1 cellular context compared by ENCODE assay signal in the genomic region with DNA sequence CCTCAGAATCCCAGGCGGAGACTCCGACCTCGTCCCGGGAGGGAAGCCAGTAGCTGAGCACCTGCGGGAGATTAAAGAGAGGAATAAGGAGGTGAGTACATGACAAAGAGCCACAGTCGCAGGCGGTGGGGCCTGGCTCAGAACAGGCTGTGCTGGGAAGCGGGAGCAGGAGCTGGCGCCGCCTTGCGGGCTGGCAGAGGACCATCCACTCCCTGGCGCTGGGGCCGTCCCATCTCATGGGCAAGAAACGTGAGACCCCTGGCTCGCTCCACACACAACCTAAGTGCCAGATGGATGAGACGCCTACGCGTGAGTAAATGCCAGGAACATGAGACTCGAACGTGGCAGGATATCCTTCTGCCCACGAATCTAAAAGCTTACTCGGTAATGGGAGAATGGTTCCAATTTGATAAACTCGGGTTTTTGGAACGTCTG.
TF ChIP-seq lines count a peak whose summit lies in the region.

No MANE protein-coding gene starts in this region.

TF ChIP-seq in HCT116, 20 proteins besides CTCF, POLR2A, EP300 and RAD21 (continued from another document):
- TF ChIP-seq, protein P1, sequence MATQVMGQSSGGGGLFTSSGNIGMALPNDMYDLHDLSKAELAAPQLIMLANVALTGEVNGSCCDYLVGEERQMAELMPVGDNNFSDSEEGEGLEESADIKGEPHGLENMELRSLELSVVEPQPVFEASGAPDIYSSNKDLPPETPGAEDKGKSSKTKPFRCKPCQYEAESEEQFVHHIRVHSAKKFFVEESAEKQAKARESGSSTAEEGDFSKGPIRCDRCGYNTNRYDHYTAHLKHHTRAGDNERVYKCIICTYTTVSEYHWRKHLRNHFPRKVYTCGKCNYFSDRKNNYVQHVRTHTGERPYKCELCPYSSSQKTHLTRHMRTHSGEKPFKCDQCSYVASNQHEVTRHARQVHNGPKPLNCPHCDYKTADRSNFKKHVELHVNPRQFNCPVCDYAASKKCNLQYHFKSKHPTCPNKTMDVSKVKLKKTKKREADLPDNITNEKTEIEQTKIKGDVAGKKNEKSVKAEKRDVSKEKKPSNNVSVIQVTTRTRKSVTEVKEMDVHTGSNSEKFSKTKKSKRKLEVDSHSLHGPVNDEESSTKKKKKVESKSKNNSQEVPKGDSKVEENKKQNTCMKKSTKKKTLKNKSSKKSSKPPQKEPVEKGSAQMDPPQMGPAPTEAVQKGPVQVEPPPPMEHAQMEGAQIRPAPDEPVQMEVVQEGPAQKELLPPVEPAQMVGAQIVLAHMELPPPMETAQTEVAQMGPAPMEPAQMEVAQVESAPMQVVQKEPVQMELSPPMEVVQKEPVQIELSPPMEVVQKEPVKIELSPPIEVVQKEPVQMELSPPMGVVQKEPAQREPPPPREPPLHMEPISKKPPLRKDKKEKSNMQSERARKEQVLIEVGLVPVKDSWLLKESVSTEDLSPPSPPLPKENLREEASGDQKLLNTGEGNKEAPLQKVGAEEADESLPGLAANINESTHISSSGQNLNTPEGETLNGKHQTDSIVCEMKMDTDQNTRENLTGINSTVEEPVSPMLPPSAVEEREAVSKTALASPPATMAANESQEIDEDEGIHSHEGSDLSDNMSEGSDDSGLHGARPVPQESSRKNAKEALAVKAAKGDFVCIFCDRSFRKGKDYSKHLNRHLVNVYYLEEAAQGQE (IDR thresholded peaks at IDR 0.05; ENCODE audit: low read depth) = no peak
- TF ChIP-seq JUND (IDR thresholded peaks at IDR 0.05) (no peak), POLR2AphosphoS5 (IDR thresholded peaks at IDR 0.05; ENCODE audit: low read depth, low read length) (peak; percentile 45; the same call in 1 of the 2 replicates), YY1 (IDR thresholded peaks at IDR 0.05; ENCODE audit: extremely low read depth, insufficient replicate concordance, low read depth, low read length) (no peak)
